In the genomic region with DNA sequence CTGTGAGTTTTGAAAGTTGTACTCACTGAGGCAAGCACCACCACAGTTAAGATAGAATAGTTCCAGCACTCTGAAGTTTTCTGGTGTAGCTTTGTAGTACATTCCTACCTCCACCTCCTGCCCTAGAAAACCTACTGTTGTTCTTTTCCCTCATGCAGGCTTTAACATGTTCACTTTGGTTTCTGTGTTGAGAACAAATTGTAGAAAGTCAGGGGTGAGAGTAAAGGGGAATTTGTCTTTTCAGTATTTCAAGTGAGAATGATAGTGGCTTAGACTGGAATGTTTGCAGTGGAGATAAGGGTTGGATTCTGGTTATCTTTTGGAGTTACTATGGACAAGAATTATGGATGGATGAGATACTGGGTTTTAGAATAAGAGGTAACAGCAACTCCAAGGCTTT, we compare ENCODE assay signal across 1 cellular context.
TF ChIP-seq lines count a peak whose summit lies in the region.

No MANE protein-coding gene starts in this region.

TF ChIP-seq in IMR-90, 13 proteins besides CTCF, POLR2A, EP300 and RAD21:
- TF ChIP-seq CHD1 (IDR thresholded peaks at IDR 0.05; ENCODE audit: low read depth, low read length) = no peak
- TF ChIP-seq, protein P1, sequence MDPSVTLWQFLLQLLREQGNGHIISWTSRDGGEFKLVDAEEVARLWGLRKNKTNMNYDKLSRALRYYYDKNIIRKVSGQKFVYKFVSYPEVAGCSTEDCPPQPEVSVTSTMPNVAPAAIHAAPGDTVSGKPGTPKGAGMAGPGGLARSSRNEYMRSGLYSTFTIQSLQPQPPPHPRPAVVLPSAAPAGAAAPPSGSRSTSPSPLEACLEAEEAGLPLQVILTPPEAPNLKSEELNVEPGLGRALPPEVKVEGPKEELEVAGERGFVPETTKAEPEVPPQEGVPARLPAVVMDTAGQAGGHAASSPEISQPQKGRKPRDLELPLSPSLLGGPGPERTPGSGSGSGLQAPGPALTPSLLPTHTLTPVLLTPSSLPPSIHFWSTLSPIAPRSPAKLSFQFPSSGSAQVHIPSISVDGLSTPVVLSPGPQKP (IDR thresholded peaks at IDR 0.05; ENCODE audit: borderline replicate concordance, low read depth, low read length) = no peak
- TF ChIP-seq CEBPB (IDR thresholded peaks at IDR 0.05; ENCODE audit: low read depth, low read length) = no peak
- TF ChIP-seq NFE2L2 (IDR thresholded peaks at IDR 0.05; ENCODE audit: low read depth, low read length) = no peak
- TF ChIP-seq BHLHE40 (IDR thresholded peaks at IDR 0.05; ENCODE audit: low read depth, low read length) = no peak
- TF ChIP-seq, protein P2, sequence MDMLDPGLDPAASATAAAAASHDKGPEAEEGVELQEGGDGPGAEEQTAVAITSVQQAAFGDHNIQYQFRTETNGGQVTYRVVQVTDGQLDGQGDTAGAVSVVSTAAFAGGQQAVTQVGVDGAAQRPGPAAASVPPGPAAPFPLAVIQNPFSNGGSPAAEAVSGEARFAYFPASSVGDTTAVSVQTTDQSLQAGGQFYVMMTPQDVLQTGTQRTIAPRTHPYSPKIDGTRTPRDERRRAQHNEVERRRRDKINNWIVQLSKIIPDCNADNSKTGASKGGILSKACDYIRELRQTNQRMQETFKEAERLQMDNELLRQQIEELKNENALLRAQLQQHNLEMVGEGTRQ (IDR thresholded peaks at IDR 0.05; ENCODE audit: low read depth, low read length) = no peak
- no peak for TF ChIP-seq MAFK (IDR thresholded peaks at IDR 0.05; ENCODE audit: low read depth, low read length)
- no peak for TF ChIP-seq FOS (IDR thresholded peaks at IDR 0.05; ENCODE audit: low read depth, low read length)
- TF ChIP-seq RCOR1 (IDR thresholded peaks at IDR 0.05; ENCODE audit: insufficient replicate concordance, low read length) = no peak
- no peak for TF ChIP-seq RFX5 (IDR thresholded peaks at IDR 0.05; ENCODE audit: low read depth, low read length)
- no peak for TF ChIP-seq MXI1 (IDR thresholded peaks at IDR 0.05; ENCODE audit: borderline replicate concordance, low read depth, low read length)
- no peak for TF ChIP-seq SMC3 (IDR thresholded peaks at IDR 0.05; ENCODE audit: low read depth, low read length)
- TF ChIP-seq MAZ (IDR thresholded peaks at IDR 0.05; ENCODE audit: borderline replicate concordance, low read depth, low read length) = no peak
